Comparison of ENCODE assay signal across 8 cellular contexts in genomic region chr12:55972906-55973597, GRCh38. TPM values are rescaled to one million over a fixed set of nuclear protein-coding genes. Genes with fewer than 3 reads are reported as not detected.
A peak's percentile ranks its signal among the peaks of the same experiment; 100 is the strongest.
DNase-seq lines count a peak whose midpoint lies in the region; ATAC-seq and TF ChIP-seq lines count a peak whose summit lies in the region.
"Had no signal": no experiment of that assay in that cellular context is flagged by ENCODE, and none has a peak within 500 bp of the region (broad histone marks: within the 10 kb centered on the region; RNA-seq: fewer than 3 reads in every experiment).

No MANE protein-coding gene starts in this region.

- TF ChIP-seq POLR2A in gastroesophageal sphincter (IDR thresholded peaks at IDR 0.05) = peak; percentile 79 to 83

- H3K9me3 ChIP-seq in H9 (ENCODE audit: control insufficient read depth, low read depth, low read length) (no peaks in the 10 kb centered on the region), gastroesophageal sphincter (no peaks in the 10 kb centered on the region), stomach smooth muscle (ENCODE audit: control insufficient read depth in 2 of 2, low read length in 2 of 2) (no peaks in the 10 kb centered on the region)

- no peak for ATAC-seq in gastroesophageal sphincter

- H2BK20ac ChIP-seq in H9 (ENCODE audit: low read depth, low read length, poor library complexity, severe bottlenecking) = no peak overlapping the region

- no peak overlapping the region for H2BK120ac ChIP-seq in H9 (ENCODE audit: low read depth, low read length, poor library complexity, severe bottlenecking)

- no peak overlapping the region for H3K4ac ChIP-seq in H9 (ENCODE audit: low read depth, low read length)

- H3K79me1 ChIP-seq in H9 (ENCODE audit: insufficient read depth, low read depth, low read length, poor library complexity, severe bottlenecking) = peaks cover 3% of the 10 kb centered on the region

- no peak overlapping the region for H3K18ac ChIP-seq in H9 (ENCODE audit: insufficient read length, low read depth, low read length)

- no peak overlapping the region for H2AK5ac ChIP-seq in H9 (ENCODE audit: insufficient read length, low read length)

- 100% methylated on average over 1 of the region's 18 CpGs for WGBS in H9 (ENCODE audit: extremely low coverage, insufficient read length, low lambda C conversion rate)
- WGBS in gastroesophageal sphincter (ENCODE audit: low coverage in 1 of 2), 2 donors = 0 to 1% methylated on average over 9 to 13 of the region's 18 CpGs

- H3K4me3 Mint-ChIP-seq in H9 = no peak overlapping the region

- H3K27me3 ChIP-seq in H9 (ENCODE audit: insufficient read depth, low read length) = no peaks in the 10 kb centered on the region
- H3K27me3 ChIP-seq in gastroesophageal sphincter = no peaks in the 10 kb centered on the region
- H3K27me3 ChIP-seq in stomach smooth muscle (ENCODE audit: control insufficient read depth in 1 of 2, insufficient read depth in 2 of 2, low read length in 2 of 2) = no peaks in the 10 kb centered on the region

- no peak overlapping the region for H3T11ph ChIP-seq in H9 (ENCODE audit: low read length)

- H2BK5ac ChIP-seq in H9 (ENCODE audit: insufficient read length, low read length) = no peak overlapping the region

- no peak overlapping the region for H3K56ac ChIP-seq in H9 (ENCODE audit: insufficient read length, low read depth, low read length)

- H3K4me3 ChIP-seq in gastroesophageal sphincter = peak overlapping the region; percentile 58 to 75
- peak overlapping the region; percentile 76 to 90 for H3K4me3 ChIP-seq in stomach smooth muscle (ENCODE audit: low read length in 2 of 2)

- H4K20me1 ChIP-seq in H9 (ENCODE audit: control insufficient read depth, insufficient read depth, insufficient read length) = no peaks in the 10 kb centered on the region

- no peak overlapping the region for H4K91ac ChIP-seq in H9 (ENCODE audit: insufficient read length, low read depth, low read length)

- DNase-seq in H9 = no peak
- DNase-seq in SK-MEL-5 (ENCODE audit: low read depth, low spot score) = peak; percentile 53
- DNase-seq in NCI-H2029 (lab: John Stamatoyannopoulos, UW) = no peak
- no peak for DNase-seq in cerebellar cortex (ENCODE audit: low spot score)
- no peak for DNase-seq in DMS 273 treated with DMSO at 0.1 percent for 48 hours (lab: John Stamatoyannopoulos, UW)

- H3K23me2 ChIP-seq in H9 (ENCODE audit: insufficient read length, low read depth, low read length, poor library complexity, severe bottlenecking) = peaks cover 6% of the 10 kb centered on the region

- TF ChIP-seq CTCF in H9 (conservative IDR thresholded peaks at IDR 0.05) = no peak
- no peak for TF ChIP-seq CTCF in gastroesophageal sphincter (IDR thresholded peaks at IDR 0.05)

- H3K27ac ChIP-seq in H9 (ENCODE audit: insufficient read length, low read depth, low read length) = peak overlapping the region; percentile 5
- H3K27ac ChIP-seq in gastroesophageal sphincter = peak overlapping the region; percentile 90 to 95 (median 94)
- peak overlapping the region; percentile 90 for H3K27ac ChIP-seq in stomach smooth muscle (ENCODE audit: low read length)

- H2AFZ ChIP-seq in H9 (ENCODE audit: low read length) = no peak overlapping the region

- H4K8ac ChIP-seq in H9 (replicated peaks; ENCODE audit: insufficient read length, low read depth, low read length) = no peak overlapping the region

- H2BK12ac ChIP-seq in H9 (ENCODE audit: insufficient read length, low read depth, low read length) = no peak overlapping the region

- H3K36me3 Mint-ChIP-seq in H9 (ENCODE audit: insufficient read depth in 1 of 3, low read depth in 3 of 3) = peaks cover 11 to 51% (median 48%) of the 10 kb centered on the region in 3 experiments; a peak in 6 of 7 replicates

- H3K4me1 ChIP-seq in H9 (ENCODE audit: insufficient read depth, low read length) = no peaks in the 10 kb centered on the region; the same call in 1 of the 2 replicates
- peaks cover 3 to 69% (median 18%) of the 10 kb centered on the region in 3 donors for H3K4me1 ChIP-seq in gastroesophageal sphincter
- H3K4me1 ChIP-seq in stomach smooth muscle (ENCODE audit: control insufficient read depth, insufficient read depth, low read length) = peaks cover 15% of the 10 kb centered on the region

- peak overlapping the region; percentile 57 for H3K4me2 ChIP-seq in H9 (ENCODE audit: insufficient read depth, insufficient read length, low read length)

- in situ Hi-C loops in SK-MEL-5 (cut with HindIII; ENCODE audit: low pct_unique_long_range_greater_than_20kb, low sequenced_read_pairs) = no loop called here

- H3K14ac ChIP-seq in H9 (ENCODE audit: insufficient read depth, low read length) = no peak overlapping the region

- H3K27me3 Mint-ChIP-seq in H9 (ENCODE audit: low read depth) = no peaks in the 10 kb centered on the region
- H3K27me3 Mint-ChIP-seq: naive thymus-derived CD8-positive, alpha-beta T cell had no signal

- H3K79me2 ChIP-seq in H9 (ENCODE audit: insufficient read depth, low read length) = peaks cover 14% of the 10 kb centered on the region; the same call in 1 of the 2 replicates

- no peak overlapping the region for H2BK15ac ChIP-seq in H9 (ENCODE audit: low read depth, low read length)

- peaks cover 7 to 10% of the 10 kb centered on the region in 2 experiments for H3K4me1 Mint-ChIP-seq in H9

- TF ChIP-seq EP300 in gastroesophageal sphincter (IDR thresholded peaks at IDR 0.05) = no peak

- no peak overlapping the region for H3K27ac Mint-ChIP-seq in H9

- H3K23ac ChIP-seq in H9 (ENCODE audit: insufficient read length, low read depth, low read length) = no peak overlapping the region

- peak overlapping the region; percentile 11 for H3K9ac ChIP-seq in H9 (ENCODE audit: extremely low read depth, insufficient read length, low read length)
- peak overlapping the region; percentile 71 to 86 for H3K9ac ChIP-seq in stomach smooth muscle (ENCODE audit: low read length in 2 of 2)

- H3K36me3 ChIP-seq in gastroesophageal sphincter (peaks cover 0 to 35% of the 10 kb centered on the region in 2 donors), stomach smooth muscle (ENCODE audit: control insufficient read depth in 2 of 2, insufficient read depth in 2 of 2, low read length in 2 of 2) (peaks cover 0 to 2% of the 10 kb centered on the region in 2 donors)

- no peaks in the 10 kb centered on the region for H3K9me3 Mint-ChIP-seq in H9
- H3K9me3 Mint-ChIP-seq: naive thymus-derived CD8-positive, alpha-beta T cell had no signal

- no peak overlapping the region for H4K5ac ChIP-seq in H9 (ENCODE audit: insufficient read length, low read depth, low read length)

RNA-seq across cellular contexts. Expression of gene RAB5B, which starts 0.8 kb away (rescaled TPM):
- total RNA-seq in H9 (2021) = 48.4 and 50.6 TPM in 2 replicates
- 169 and 175 TPM in 2 replicates for total RNA-seq in SK-MEL-5 (2014; rRNA removed; shearing (Covaris generic))
- 207 and 257 TPM in 2 replicates for polyA plus RNA-seq in SK-MEL-5 (2015; cell fraction: cytosol; rRNA removed)
- 277 and 286 TPM in 2 replicates for polyA plus RNA-seq in SK-MEL-5 (2015; cell fraction: nucleus; rRNA removed)
- 100 to 1,000 TPM; 113 to 169 (median 142) TPM for total RNA-seq in gastroesophageal sphincter

RNA-seq across cellular contexts. Expression of gene CDK2, which starts 6.4 kb away (rescaled TPM):
- total RNA-seq in H9 (2021) (53.1 and 60.8 TPM in 2 replicates), gastroesophageal sphincter (10 to 100 TPM; 22.1 to 54.4 (median 31.2) TPM)
- total RNA-seq in SK-MEL-5 (2014; rRNA removed; shearing (Covaris generic)) = 896 and 917 TPM in 2 replicates
- polyA plus RNA-seq in SK-MEL-5 (2015; cell fraction: cytosol; rRNA removed) = 625 and 776 TPM in 2 replicates
- polyA plus RNA-seq in SK-MEL-5 (2015; cell fraction: nucleus; rRNA removed) = 2,816 and 3,274 TPM in 2 replicates

RNA-seq across cellular contexts. Expression of gene PMEL, which starts 7.2 kb away (rescaled TPM):
- 71.0 and 72.6 TPM in 2 replicates for total RNA-seq in H9 (2021)
- 10,199 and 10,765 TPM in 2 replicates for total RNA-seq in SK-MEL-5 (2014; rRNA removed; shearing (Covaris generic))
- polyA plus RNA-seq in SK-MEL-5 (2015; cell fraction: cytosol; rRNA removed) = 10,555 and 11,322 TPM in 2 replicates
- 13,633 and 13,752 TPM in 2 replicates for polyA plus RNA-seq in SK-MEL-5 (2015; cell fraction: nucleus; rRNA removed)
- 1 to 10 TPM in 1 of 4 donors, under 1 TPM in 2, not detected in 1; 0.20 to 4.7 (median 0.67) TPM for total RNA-seq in gastroesophageal sphincter
- total RNA-seq: naive thymus-derived CD8-positive, alpha-beta T cell had no signal

RNA-seq across cellular contexts. Expression of gene SUOX, which starts 24.0 kb away (rescaled TPM):
- 21.0 and 21.5 TPM in 2 replicates for total RNA-seq in H9 (2021)
- 11.2 and 16.1 TPM in 2 replicates for total RNA-seq in SK-MEL-5 (2014; rRNA removed; shearing (Covaris generic))
- polyA plus RNA-seq in SK-MEL-5 (2015; cell fraction: cytosol; rRNA removed) = 16.8 and 19.9 TPM in 2 replicates
- polyA plus RNA-seq in SK-MEL-5 (2015; cell fraction: nucleus; rRNA removed) = 41.0 and 45.9 TPM in 2 replicates
- total RNA-seq in gastroesophageal sphincter = 10 to 100 TPM; 17.3 to 30.7 (median 24.0) TPM

RNA-seq across cellular contexts. Expression of gene DGKA, which starts 42.1 kb away (rescaled TPM):
- total RNA-seq in H9 (2021) (24.1 and 25.9 TPM in 2 replicates), gastroesophageal sphincter (10 to 100 TPM; 21.9 to 80.3 (median 37.4) TPM)
- total RNA-seq in SK-MEL-5 (2014; rRNA removed; shearing (Covaris generic)) = 5.7 and 6.9 TPM in 2 replicates
- polyA plus RNA-seq in SK-MEL-5 (2015; cell fraction: cytosol; rRNA removed) = 8.3 and 9.4 TPM in 2 replicates
- polyA plus RNA-seq in SK-MEL-5 (2015; cell fraction: nucleus; rRNA removed) = 36.7 and 55.3 TPM in 2 replicates

Comparison
In these comparisons a context has a peak if more than half of its experiments do, and no peak if none do; other contexts are left out.
1. H3K27ac ChIP-seq: peak in every context shown above with its lines; median percentile 94 in gastroesophageal sphincter; 90 in stomach smooth muscle; 5 in H9.
2. RNA of gene CDK2, which starts 6.4 kb away (total RNA-seq): 896 to 917 TPM in SK-MEL-5; 53.1 to 60.8 TPM in H9 and 22.1 to 54.4 TPM in gastroesophageal sphincter; every median in the first group is over 10 times any median in the second.
3. RNA of gene PMEL, which starts 7.2 kb away (total RNA-seq): 10,199 to 10,765 TPM in SK-MEL-5; 71.0 to 72.6 TPM in H9 and 0.20 to 4.7 TPM in gastroesophageal sphincter; every median in the first group is over 100 times any median in the second.